Comparison of ENCODE assay signal across 1 cellular context in the genomic region with DNA sequence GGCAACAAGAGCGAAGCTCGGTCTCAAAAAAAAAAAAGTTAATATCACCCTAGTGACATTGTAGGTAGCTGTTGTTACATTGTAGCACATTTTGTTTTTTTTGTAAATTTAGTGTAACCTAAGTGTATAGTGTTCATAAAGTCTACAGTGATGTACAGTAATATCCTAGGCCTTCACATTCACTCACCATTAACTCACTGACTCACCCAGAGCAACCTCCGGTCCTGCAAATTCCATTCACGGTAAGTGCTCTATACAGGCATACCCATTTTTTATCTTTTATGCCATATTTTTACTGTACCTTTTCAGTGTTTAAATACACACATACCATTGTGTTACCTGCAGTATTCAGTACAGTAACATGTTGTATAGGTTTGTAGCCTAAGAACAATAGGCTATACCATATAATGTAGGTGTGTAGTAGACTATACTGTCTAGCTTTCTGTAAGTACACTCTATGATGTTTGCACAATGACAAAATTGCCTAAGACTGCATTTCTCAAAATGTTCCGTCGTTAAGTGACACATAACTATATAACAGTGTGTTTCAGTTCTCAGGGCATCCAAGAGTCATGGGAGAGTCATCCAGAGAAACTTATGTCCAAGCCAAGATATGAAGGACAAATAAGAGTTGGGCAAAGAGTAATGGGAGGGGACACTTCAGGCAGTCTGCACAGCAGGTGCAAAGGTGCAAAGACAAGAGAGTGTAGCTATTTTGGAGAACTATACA.
TF ChIP-seq lines count a peak whose summit lies in the region.

No MANE protein-coding gene starts in this region.

TF ChIP-seq in A549, 52 proteins besides CTCF, POLR2A, EP300 and RAD21 (continued from another document):
- 0 out of 4 replicates have a peak, but pooled peaks of 1 of the 2 experiments have one; percentile 18 for TF ChIP-seq CEBPB (IDR thresholded peaks at IDR 0.05)
TF ChIP-seq in A549: peak in this region for 1.
